ENCODE assay signal across 1 cellular context in the genomic region with DNA sequence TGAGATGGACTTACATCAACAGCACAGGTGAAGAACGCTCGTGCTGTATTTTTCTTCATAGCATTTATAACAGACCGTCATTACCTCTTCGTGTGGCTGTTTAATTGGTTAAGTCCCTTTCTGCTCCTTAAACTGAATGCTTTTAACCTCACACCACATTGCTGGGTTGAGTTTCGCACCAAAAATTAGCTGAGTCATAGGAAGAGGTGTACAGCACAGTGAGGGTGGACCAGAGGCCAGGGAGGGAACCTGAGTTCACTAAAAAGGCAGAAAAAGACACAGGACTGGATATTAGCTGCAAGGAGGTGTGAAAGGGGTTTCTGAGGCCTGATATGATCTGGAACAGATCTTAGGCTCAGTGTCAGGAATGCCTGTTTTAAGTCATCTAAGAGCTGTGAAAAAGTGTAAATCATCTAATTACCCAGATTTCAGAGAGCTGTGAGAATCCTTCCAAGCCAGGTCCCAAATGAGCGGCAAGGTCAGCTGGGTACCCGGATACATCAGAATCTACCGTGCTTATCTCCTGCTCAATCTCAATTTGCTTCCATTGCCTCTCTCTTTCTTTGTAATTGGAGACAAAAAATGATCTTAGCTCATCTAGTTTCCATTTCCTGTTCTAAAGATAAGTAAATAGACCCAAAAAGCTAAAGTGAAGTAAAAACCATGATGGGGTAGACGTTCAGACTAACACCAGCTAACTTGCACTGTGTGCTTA.
TF ChIP-seq lines count a peak whose summit lies in the region.

No MANE protein-coding gene starts in this region.

TF ChIP-seq in endothelial cell of umbilical vein, 7 proteins besides CTCF, POLR2A, EP300 and RAD21:
- TF ChIP-seq MYC (IDR thresholded peaks at IDR 0.05; ENCODE audit: low read depth, low read length) (no peak), FOS (IDR thresholded peaks at IDR 0.05; ENCODE audit: borderline replicate concordance, insufficient read depth, low read length) (no peak), GATA2 (IDR thresholded peaks at IDR 0.05; ENCODE audit: insufficient read depth, insufficient read length, low read depth, low read length) (peak; percentile 41), EZH2 (IDR thresholded peaks at IDR 0.05; ENCODE audit: borderline replicate concordance, low read depth, low read length, severe bottlenecking) (no peak)
TF ChIP-seq in endothelial cell of umbilical vein: peak in this region for 1.
